30 cellular contexts compared by ENCODE assay signal in genomic region chr16:27880312-27880711, GRCh38.
"Had no signal": no experiment of that assay in that cellular context is flagged by ENCODE, and none has a peak within 500 bp of the region (broad histone marks: within the 10 kb centered on the region; RNA-seq: fewer than 3 reads in every experiment).

No MANE protein-coding gene starts in this region.

- H3K4me3 Mint-ChIP-seq: immature natural killer cell; mesothelial cell of epicardium; naive B cell; natural killer cell; nephron progenitor cell; stimulated activated memory B cell treated with anti-CD40 and anti-IgM and Interleukin-4, amounts not matched to agents 10 μg/mL and 1 μg/mL and 100 μg/mL, for 72 hours had no signal

- H3K9me3 ChIP-seq: ovary, right atrium auricular region, right lobe of liver, suprapubic skin had no signal

- DNase-seq: hypothalamus; immature natural killer cell; kidney; left colon; left lung; mesendoderm; naive B cell; natural killer cell; nephron progenitor cell; ovary; right lobe of liver; stimulated activated CD4-positive, alpha-beta T cell treated with anti-CD3 and anti-CD28 coated beads, Interleukin-1b, Interleukin-23, amount 100 ng/mL, for 48 hours; stimulated activated CD4-positive, alpha-beta T cell treated with anti-CD3 and anti-CD28 coated beads, Interleukin-2, amount 100 ng/mL, for 48 hours; stimulated activated CD4-positive, alpha-beta T cell treated with anti-CD3 and anti-CD28 coated beads, Interleukin-4, amount 100 ng/mL, for 4 hours; stimulated activated CD8-positive, alpha-beta memory T cell treated with anti-CD3 and anti-CD28 coated beads, Interleukin-4, amount 100 ng/mL, for 48 hours; stimulated activated naive CD4-positive, alpha-beta T cell treated with Interleukin-2 at 50 U/mL for 16 hours; stomach; tibial artery; trophoblast cell; upper lobe of right lung had no signal

- H3K27ac Mint-ChIP-seq: immature natural killer cell; mesothelial cell of epicardium; naive B cell; natural killer cell; nephron progenitor cell; progenitor cell of endocrine pancreas; stimulated activated memory B cell treated with anti-CD40 and anti-IgM and Interleukin-4, amounts not matched to agents 10 μg/mL and 1 μg/mL and 100 μg/mL, for 72 hours had no signal

- FAIRE-seq: islet of Langerhans, urothelium cell line had no signal

- H3K4me2 ChIP-seq: smooth muscle cell had no signal

- H3K27ac ChIP-seq: left lung, ovary, right atrium auricular region, right lobe of liver, stomach, suprapubic skin, thoracic aorta, tibial artery, upper lobe of right lung had no signal

- ATAC-seq: left colon; left lung; natural killer cell; stimulated activated memory B cell treated with anti-CD40 and anti-IgM and Interleukin-4, amounts not matched to agents 10 μg/mL and 1 μg/mL and 100 μg/mL, for 72 hours; upper lobe of right lung had no signal

- H3K27me3 ChIP-seq: left lung, ovary, right atrium auricular region, right lobe of liver, tibial artery had no signal

- H3K36me3 ChIP-seq: left lung, ovary, right atrium auricular region, right lobe of liver, stomach, suprapubic skin, thoracic aorta, tibial artery, upper lobe of right lung had no signal

- H3K4me1 Mint-ChIP-seq: immature natural killer cell; mesothelial cell of epicardium; naive B cell; natural killer cell; nephron progenitor cell; stimulated activated memory B cell treated with anti-CD40 and anti-IgM and Interleukin-4, amounts not matched to agents 10 μg/mL and 1 μg/mL and 100 μg/mL, for 72 hours had no signal

- H3K36me3 Mint-ChIP-seq: mesothelial cell of epicardium; natural killer cell; stimulated activated memory B cell treated with anti-CD40 and anti-IgM and Interleukin-4, amounts not matched to agents 10 μg/mL and 1 μg/mL and 100 μg/mL, for 72 hours had no signal

- H3K4me3 ChIP-seq: left lung, lung, ovary, right atrium auricular region, right lobe of liver, smooth muscle cell, stomach, suprapubic skin, thoracic aorta, tibial artery, upper lobe of right lung had no signal

- H3K4me1 ChIP-seq: left lung, right atrium auricular region, right lobe of liver, stomach, suprapubic skin, tibial artery, upper lobe of right lung had no signal
